ENCODE assay signal across 19 cellular contexts in genomic region chr9:107841078-107841477, GRCh38.
"Had no signal": no experiment of that assay in that cellular context is flagged by ENCODE, and none has a peak within 500 bp of the region (broad histone marks: within the 10 kb centered on the region; RNA-seq: fewer than 3 reads in every experiment).

No MANE protein-coding gene starts in this region.

- H3K9ac ChIP-seq: neural progenitor cell had no signal

- H3K4me3 ChIP-seq: neural progenitor cell, ovary, sigmoid colon, spleen, thoracic aorta had no signal

- H3K27me3 ChIP-seq: neural progenitor cell, ovary, sigmoid colon, spleen had no signal

- ATAC-seq: esophagus mucosa; naive thymus-derived CD4-positive, alpha-beta T cell; stimulated activated memory B cell treated with anti-CD40 and anti-IgM and Interleukin-4, amounts not matched to agents 10 μg/mL and 1 μg/mL and 100 μg/mL, for 72 hours; T-cell had no signal

- DNase-seq: activated CD4-positive, alpha-beta T cell treated with anti-CD3 and anti-CD28 coated beads, Interleukin-2, amount 10 ng/mL, durations not matched to agents 7 days and 5 days; activated CD4-positive, CD25-positive, alpha-beta regulatory T cell; activated CD8-positive, alpha-beta memory T cell treated with anti-CD3 and anti-CD28 coated beads, Interleukin-2, amount 50 U/mL, for 48 hours; activated effector memory CD4-positive, alpha-beta T cell treated with Interleukin-2 at 50 U/mL for 16 hours; activated naive CD4-positive, alpha-beta T cell treated with anti-CD3 and anti-CD28 coated beads, Interleukin-2, amount 10 ng/mL, durations not matched to agents 7 days and 5 days; activated T-cell treated with anti-CD3 and anti-CD28 coated beads, Interleukin-2, amount 50 U/mL, for 48 hours; effector CD8-positive, alpha-beta T cell; mesenchymal stem cell; naive thymus-derived CD4-positive, alpha-beta T cell; ovary; sigmoid colon; spleen; stimulated activated CD4-positive, alpha-beta T cell treated with anti-CD3 and anti-CD28 coated beads, Interleukin-4, amount 100 ng/mL, for 4 hours; T-cell; T-helper 9 cell had no signal

- H3K4me1 ChIP-seq: neural progenitor cell, sigmoid colon had no signal

- H3K27ac ChIP-seq: neural progenitor cell, ovary, sigmoid colon, spleen, thoracic aorta had no signal

- H3K36me3 ChIP-seq: neural progenitor cell, ovary, sigmoid colon, spleen, thoracic aorta had no signal

- H3K4me2 ChIP-seq: neural progenitor cell had no signal

- H3K9me3 ChIP-seq: ovary, sigmoid colon, spleen, thoracic aorta had no signal
